In genomic region chr17:5500804-5501391, GRCh38 we compare ENCODE assay signal across 8 cellular contexts. TPM values are rescaled to one million over a fixed set of nuclear protein-coding genes. Genes with fewer than 3 reads are reported as not detected.
DNase-seq lines count a peak whose midpoint lies in the region; ATAC-seq and TF ChIP-seq lines count a peak whose summit lies in the region.

No MANE protein-coding gene starts in this region.

- H3K36me3 Mint-ChIP-seq in activated CD4-positive, alpha-beta T cell treated with anti-CD3 and anti-CD28 coated beads, Interleukin-2, amount 10 ng/mL, durations not matched to agents 24 days and 14 days (ENCODE audit: low read depth), result peaks cover 29% of the 10 kb centered on the region

- H3K4me3 Mint-ChIP-seq in activated CD4-positive, alpha-beta T cell treated with anti-CD3 and anti-CD28 coated beads, Interleukin-2, amount 10 ng/mL, durations not matched to agents 24 days and 14 days, result peak overlapping the region; percentile 88

- peak; percentile 75 for DNase-seq in GM19240 (ENCODE audit: insufficient read length, low spot score)
- DNase-seq in NCI-H2196 (lab: John Stamatoyannopoulos, UW; ENCODE audit: unreplicated experiment), result peak; percentile 85
- DNase-seq in activated CD4-positive, alpha-beta T cell treated with anti-CD3 and anti-CD28 coated beads, Interleukin-2, amount 10 ng/mL, durations not matched to agents 24 days and 14 days, result peak; percentile 91
- peak; percentile 93 for DNase-seq in choroid plexus epithelial cell (ENCODE audit: low read depth)
- DNase-seq in kidney epithelial cell (ENCODE audit: low read depth), result peak; percentile 61
- peak; percentile 41 to 64 (median 51) for DNase-seq in stimulated activated CD4-positive, alpha-beta T cell treated with anti-CD3 and anti-CD28 coated beads, Interleukin-12 subunit alpha, Interleukin-12 subunit beta, amount 100 ng/mL, for 48 hours (ENCODE audit: low read depth in 2 of 3, low spot score in 1 of 3)
- no peak for DNase-seq in NCI-H1436 treated with DMSO at 0.1 percent for 48 hours (lab: John Stamatoyannopoulos, UW)

- no peak for ATAC-seq in GM19035 (IDR thresholded peaks at IDR 0.05; ENCODE audit: unreplicated experiment)

- H3K4me3 ChIP-seq in choroid plexus epithelial cell (ENCODE audit: low read depth, low read length) (peak overlapping the region; percentile 82), kidney epithelial cell (ENCODE audit: low read depth, low read length) (peak overlapping the region; percentile 67)

- intact Hi-C loops in activated CD4-positive, alpha-beta T cell treated with anti-CD3 and anti-CD28 coated beads, Interleukin-2, amount 10 ng/mL, durations not matched to agents 24 days and 14 days (cut with micrococcal nuclease), result no loop called here

- H3K27me3 Mint-ChIP-seq in activated CD4-positive, alpha-beta T cell treated with anti-CD3 and anti-CD28 coated beads, Interleukin-2, amount 10 ng/mL, durations not matched to agents 24 days and 14 days, result no peaks in the 10 kb centered on the region

- no peak overlapping the region for H3K27ac Mint-ChIP-seq in activated CD4-positive, alpha-beta T cell treated with anti-CD3 and anti-CD28 coated beads, Interleukin-2, amount 10 ng/mL, durations not matched to agents 24 days and 14 days

- H3K36me3 ChIP-seq in kidney epithelial cell (ENCODE audit: control insufficient read depth, insufficient read depth, low read length), result no peaks in the 10 kb centered on the region

- peaks cover 7% of the 10 kb centered on the region for H3K4me1 Mint-ChIP-seq in activated CD4-positive, alpha-beta T cell treated with anti-CD3 and anti-CD28 coated beads, Interleukin-2, amount 10 ng/mL, durations not matched to agents 24 days and 14 days

- TF ChIP-seq CTCF in choroid plexus epithelial cell (conservative IDR thresholded peaks at IDR 0.05; ENCODE audit: low read depth, low read length) (no peak), kidney epithelial cell (IDR thresholded peaks at IDR 0.05; ENCODE audit: insufficient read depth, low read length, poor library complexity, severe bottlenecking) (no peak)

- H3K27me3 ChIP-seq in kidney epithelial cell (ENCODE audit: control insufficient read depth, insufficient read depth, low read length), result peaks cover 5% of the 10 kb centered on the region

- H3K9me3 Mint-ChIP-seq in activated CD4-positive, alpha-beta T cell treated with anti-CD3 and anti-CD28 coated beads, Interleukin-2, amount 10 ng/mL, durations not matched to agents 24 days and 14 days, result no peaks in the 10 kb centered on the region

RNA-seq across cellular contexts. Expression of gene MIS12, which starts 14.5 kb away (rescaled TPM):
- 37.8 and 39.2 TPM in 2 replicates for total RNA-seq in activated CD4-positive, alpha-beta T cell treated with anti-CD3 and anti-CD28 coated beads, Interleukin-2, amount 10 ng/mL, durations not matched to agents 24 days and 14 days
- 23.7 and 25.1 TPM in 2 replicates for total RNA-seq in kidney epithelial cell

RNA-seq across cellular contexts. Expression of gene DERL2, which starts 14.9 kb away (rescaled TPM):
- 64.3 and 69.8 TPM in 2 replicates for total RNA-seq in activated CD4-positive, alpha-beta T cell treated with anti-CD3 and anti-CD28 coated beads, Interleukin-2, amount 10 ng/mL, durations not matched to agents 24 days and 14 days
- total RNA-seq in kidney epithelial cell, result 45.9 and 65.6 TPM in 2 replicates

RNA-seq across cellular contexts. Expression of gene DHX33, which starts 32.1 kb away (rescaled TPM):
- total RNA-seq in activated CD4-positive, alpha-beta T cell treated with anti-CD3 and anti-CD28 coated beads, Interleukin-2, amount 10 ng/mL, durations not matched to agents 24 days and 14 days, result 41.2 and 41.7 TPM in 2 replicates
- 16.4 and 17.2 TPM in 2 replicates for total RNA-seq in kidney epithelial cell
